ENCODE assay signal across 19 cellular contexts in genomic region chr1:232991238-232991637, GRCh38.
"Had no signal": no experiment of that assay in that cellular context is flagged by ENCODE, and none has a peak within 500 bp of the region (broad histone marks: within the 10 kb centered on the region; RNA-seq: fewer than 3 reads in every experiment).

No MANE protein-coding gene starts in this region.

- H3K4me3 Mint-ChIP-seq: activated B cell treated with CpG ODN at 0.5 μM for 24 hours; activated CD4-positive, alpha-beta T cell treated with anti-CD3 and anti-CD28 coated beads for 36 hours; activated naive CD8-positive, alpha-beta T cell treated with anti-CD3 and anti-CD28 coated beads, Interleukin-2, amount 10 ng/mL, durations not matched to agents 7 days and 5 days; naive B cell; neural progenitor cell; T-helper 1 cell treated with Interleukin-12 subunit alpha and Interleukin-12 subunit beta and Interleukin-4 antibody, amounts not matched to agents 30 μg/mL and 1 μg/mL, for 36 hours had no signal

- H3K27me3 ChIP-seq: neural progenitor cell, spleen, upper lobe of left lung had no signal

- H3K27ac ChIP-seq: lower lobe of right lung, neural progenitor cell, prostate gland, spleen, thoracic aorta, upper lobe of left lung had no signal

- DNase-seq: activated B cell treated with CpG ODN at 0.5 μM for 24 hours; activated CD4-positive, alpha-beta T cell treated with anti-CD3 and anti-CD28 coated beads for 36 hours; activated CD4-positive, alpha-beta T cell treated with anti-CD3 and anti-CD28 coated beads, Interleukin-2, amount 50 U/mL, for 4 hours; activated naive CD8-positive, alpha-beta T cell treated with anti-CD3 and anti-CD28 coated beads, Interleukin-2, amount 10 ng/mL, durations not matched to agents 7 days and 5 days; activated T-cell treated with anti-CD3 and anti-CD28 coated beads for 4 hours; amygdala; cortex of kidney; foreskin fibroblast; lower lobe of right lung; naive B cell; spleen; stimulated activated CD4-positive, alpha-beta T cell treated with anti-CD3 and anti-CD28 coated beads, Interleukin-4, amount 100 ng/mL, for 1 hour; stimulated activated naive CD4-positive, alpha-beta T cell treated with Interleukin-2 at 50 U/mL for 16 hours; T1000; upper lobe of left lung had no signal

- ATAC-seq: activated CD4-positive, alpha-beta T cell treated with anti-CD3 and anti-CD28 coated beads for 36 hours; lower lobe of right lung had no signal

- H3K9me3 ChIP-seq: prostate gland, thoracic aorta had no signal

- H3K27ac Mint-ChIP-seq: activated B cell treated with CpG ODN at 0.5 μM for 24 hours; activated CD4-positive, alpha-beta T cell treated with anti-CD3 and anti-CD28 coated beads for 36 hours; activated naive CD8-positive, alpha-beta T cell treated with anti-CD3 and anti-CD28 coated beads, Interleukin-2, amount 10 ng/mL, durations not matched to agents 7 days and 5 days; naive B cell; neural progenitor cell; T-helper 1 cell treated with Interleukin-12 subunit alpha and Interleukin-12 subunit beta and Interleukin-4 antibody, amounts not matched to agents 30 μg/mL and 1 μg/mL, for 36 hours had no signal

- H3K27me3 Mint-ChIP-seq: activated B cell treated with CpG ODN at 0.5 μM for 24 hours; activated CD4-positive, alpha-beta T cell treated with anti-CD3 and anti-CD28 coated beads for 36 hours; activated naive CD8-positive, alpha-beta T cell treated with anti-CD3 and anti-CD28 coated beads, Interleukin-2, amount 10 ng/mL, durations not matched to agents 7 days and 5 days; naive B cell had no signal

- H3K36me3 ChIP-seq: lower lobe of right lung, neural progenitor cell, prostate gland, upper lobe of left lung had no signal

- H3K4me1 ChIP-seq: lower lobe of right lung, neural progenitor cell, prostate gland, spleen, upper lobe of left lung had no signal

- H3K4me3 ChIP-seq: lower lobe of right lung, neural progenitor cell, prostate gland, spleen, thoracic aorta, upper lobe of left lung had no signal

- H3K4me1 Mint-ChIP-seq: activated B cell treated with CpG ODN at 0.5 μM for 24 hours; activated CD4-positive, alpha-beta T cell treated with anti-CD3 and anti-CD28 coated beads for 36 hours; naive B cell had no signal
